13 cellular contexts compared by ENCODE assay signal in genomic region chr11:122102426-122102825, GRCh38. TPM values are rescaled to one million over a fixed set of nuclear protein-coding genes. Genes with fewer than 3 reads are reported as not detected.
DNase-seq lines count a peak whose midpoint lies in the region; ATAC-seq and TF ChIP-seq lines count a peak whose summit lies in the region.
"Had no signal": no experiment of that assay in that cellular context is flagged by ENCODE, and none has a peak within 500 bp of the region (broad histone marks: within the 10 kb centered on the region; RNA-seq: fewer than 3 reads in every experiment).

No MANE protein-coding gene starts in this region.

- H3K27ac ChIP-seq in brain microvascular endothelial cell (peak overlapping the region; percentile 64), hepatocyte (peak overlapping the region; percentile 92)

- H3K27me3 ChIP-seq in brain microvascular endothelial cell (replicated peaks) (no peaks in the 10 kb centered on the region), hepatocyte (peaks cover 13% of the 10 kb centered on the region)

- no peaks in the 10 kb centered on the region for H3K9me2 ChIP-seq in hepatocyte (replicated peaks; ENCODE audit: insufficient read depth)

- H3K79me2 ChIP-seq in hepatocyte, result peaks cover 36% of the 10 kb centered on the region

- TF ChIP-seq CTCF in brain microvascular endothelial cell (IDR thresholded peaks at IDR 0.05; ENCODE audit: low read depth, low read length, missing control alignments), result no peak
- TF ChIP-seq CTCF in hepatocyte (IDR thresholded peaks at IDR 0.05; ENCODE audit: poor library complexity), result no peak

- no peak for ATAC-seq in GM19328 (IDR thresholded peaks at IDR 0.05; ENCODE audit: unreplicated experiment)
- ATAC-seq: activated T-cell treated with anti-CD3 and anti-CD28 coated beads, Interleukin-2, amount 50 U/mL, for 4 hours; natural killer cell treated with Interleukin-12 subunit alpha and Interleukin-12 subunit beta and Interleukin-15 and Interleukin-18, amount 100 ng/mL, for 72 hours; T-cell had no signal

- H3K4me3 ChIP-seq in brain microvascular endothelial cell (ENCODE audit: low read depth, low read length) (peak overlapping the region; percentile 69), hepatocyte (no peak overlapping the region)

- no peaks in the 10 kb centered on the region for H3K9me3 ChIP-seq in hepatocyte (ENCODE audit: low read depth)

- no peak overlapping the region for H2AFZ ChIP-seq in hepatocyte

- peak overlapping the region; percentile 70 for H3K4me2 ChIP-seq in hepatocyte

- H3K4me1 ChIP-seq in hepatocyte (ENCODE audit: insufficient read depth), result no peaks in the 10 kb centered on the region

- in situ Hi-C loops in brain microvascular endothelial cell (cut with HindIII; ENCODE audit: low pct_ligation_motif_present, low sequenced_read_pairs), result no loop called here

- H3K36me3 ChIP-seq in brain microvascular endothelial cell (replicated peaks) (peaks cover 54% of the 10 kb centered on the region), hepatocyte (replicated peaks; ENCODE audit: insufficient read depth, low read depth) (no peaks in the 10 kb centered on the region)

- no peaks in the 10 kb centered on the region for H4K20me1 ChIP-seq in hepatocyte (ENCODE audit: insufficient read depth, poor library complexity, severe bottlenecking)

- WGBS in hepatocyte (ENCODE audit: low lambda C conversion rate, missing lambda C conversion rate), result 76% methylated on average over 4 of the region's 4 CpGs

- DNase-seq in HCEC 1CT (peak; percentile 29), brain microvascular endothelial cell (no peak), hepatocyte (ENCODE audit: low spot score) (no peak), superior temporal gyrus (ENCODE audit: extremely low spot score) (peak; percentile 68), UCSD-AML1 (lab: John Stamatoyannopoulos, UW; ENCODE audit: unreplicated experiment) (no peak), NCI-H524 treated with DMSO at 0.1 percent for 48 hours (lab: John Stamatoyannopoulos, UW) (no peak), SW 1271 (lab: John Stamatoyannopoulos, UW) (no peak)
- DNase-seq: activated CD4-positive, alpha-beta T cell treated with anti-CD3 and anti-CD28 coated beads for 4 hours; activated T-cell treated with anti-CD3 and anti-CD28 coated beads, Interleukin-2, amount 50 U/mL, for 4 hours; T-cell had no signal

RNA-seq across cellular contexts. Expression of gene BLID, which starts 13.6 kb away (rescaled TPM):
- 1.7 and 2.3 TPM in 2 replicates for total RNA-seq in hepatocyte
- polyA plus RNA-seq in hepatocyte, result 0.41 and 0.99 TPM in 2 replicates
- total RNA-seq: activated T-cell treated with anti-CD3 and anti-CD28 coated beads, Interleukin-2, amount 50 U/mL, for 4 hours; kidney; natural killer cell treated with Interleukin-12 subunit alpha and Interleukin-12 subunit beta and Interleukin-15 and Interleukin-18, amount 100 ng/mL, for 72 hours; T-cell had no signal

Comparison
In these comparisons a context has a peak if more than half of its experiments do, and no peak if none do; other contexts are left out.
1. DNase-seq: peak in HCEC 1CT (single experiment) and superior temporal gyrus (single experiment); none in brain microvascular endothelial cell (single experiment), hepatocyte (single experiment), UCSD-AML1 (single experiment), NCI-H524 treated with DMSO at 0.1 percent for 48 hours (single experiment) and SW 1271 (0 of 2).